1 cellular context compared by ENCODE assay signal in the genomic region with DNA sequence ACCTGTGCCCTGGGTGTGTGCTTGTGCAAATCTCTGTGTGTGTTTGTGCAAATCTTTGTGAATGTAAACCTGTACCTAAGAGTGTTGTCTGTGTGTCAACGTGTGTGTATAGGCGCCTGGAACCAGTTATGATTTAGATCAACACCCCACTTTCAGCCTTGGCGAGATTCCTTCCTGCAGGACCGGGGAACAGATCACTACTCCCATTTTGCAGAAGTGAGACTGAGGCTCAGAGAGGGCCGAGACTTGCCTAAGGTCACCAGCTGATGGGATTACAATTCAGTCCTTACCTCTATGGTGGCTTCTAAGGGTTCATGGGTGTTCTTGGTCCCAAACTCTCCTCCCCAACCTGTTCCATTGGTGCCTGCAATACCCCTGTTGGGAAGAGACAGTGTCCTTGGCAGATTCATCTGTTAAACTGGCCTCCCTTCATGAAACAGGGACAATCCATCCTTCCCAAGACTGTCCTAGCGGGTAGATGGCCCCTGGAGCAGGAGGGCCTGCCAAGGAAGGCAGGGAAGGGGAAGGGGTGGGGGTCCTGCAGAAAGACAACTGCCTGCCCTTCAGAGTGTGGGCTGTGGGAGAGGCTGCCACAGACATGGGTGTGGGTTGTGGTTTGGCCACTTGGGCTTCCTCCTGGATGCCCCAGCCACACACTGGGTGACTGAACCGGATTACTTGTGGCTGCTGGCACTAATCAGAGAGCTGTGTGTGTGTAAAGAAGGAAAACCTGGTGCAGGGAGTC.
TF ChIP-seq lines count a peak whose summit lies in the region.

No MANE protein-coding gene starts in this region.

TF ChIP-seq in H1, 55 proteins besides CTCF, POLR2A, EP300 and RAD21:
- TF ChIP-seq ATF2 (IDR thresholded peaks at IDR 0.05; ENCODE audit: low read length): no peak
- TF ChIP-seq RFX5 (IDR thresholded peaks at IDR 0.05; ENCODE audit: borderline replicate concordance, low read depth, low read length): no peak
- no peak for TF ChIP-seq ASH2L (IDR thresholded peaks at IDR 0.05; ENCODE audit: low read length)
- TF ChIP-seq CTBP2 (IDR thresholded peaks at IDR 0.05; ENCODE audit: borderline replicate concordance, insufficient read depth, insufficient read length, low read length): no peak
- TF ChIP-seq BCL11A (IDR thresholded peaks at IDR 0.05; ENCODE audit: low read depth in 2 of 2, low read length in 2 of 2): no peak
- no peak for TF ChIP-seq GABPA (IDR thresholded peaks at IDR 0.05; ENCODE audit: borderline replicate concordance, insufficient read depth, low read length)
TF ChIP-seq in H1: peak in this region for 0.
